Comparison of ENCODE assay signal across 8 cellular contexts in the genomic region with DNA sequence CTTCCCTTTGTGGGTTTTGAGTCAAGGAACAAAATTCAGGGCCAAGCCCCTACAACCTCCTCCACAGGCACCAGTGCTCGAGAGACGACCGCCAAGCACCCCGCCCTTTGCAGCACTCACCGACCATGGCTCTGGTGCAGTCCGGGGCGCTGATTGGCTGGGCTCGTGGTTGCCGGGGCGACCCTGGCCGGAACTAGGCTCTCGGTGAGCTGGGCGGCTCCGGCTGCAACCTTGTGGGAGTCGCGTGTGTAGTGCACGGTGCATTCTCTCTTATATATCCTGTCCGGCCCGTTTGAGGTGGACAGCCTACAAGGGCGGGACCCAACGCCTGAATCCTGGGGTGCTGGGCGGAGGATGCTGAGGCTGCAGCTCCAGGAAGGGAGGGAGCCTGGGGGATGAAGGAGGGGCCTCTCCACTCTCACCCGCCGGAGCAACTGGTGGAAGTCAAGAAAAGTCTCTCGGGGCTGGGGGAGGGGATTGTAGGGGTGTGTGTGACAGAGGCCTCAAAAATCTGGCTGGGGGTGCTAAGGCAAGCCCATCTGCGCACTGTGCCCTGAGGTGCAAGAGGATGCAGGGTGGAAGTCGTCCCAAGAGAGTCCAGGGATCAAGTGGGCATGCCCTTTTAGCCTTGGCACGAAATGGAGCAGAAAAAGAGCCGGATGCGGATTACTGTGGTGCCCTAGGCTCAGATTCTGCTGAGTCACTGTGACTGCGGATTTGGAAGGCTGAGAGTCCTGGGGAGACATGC. TPM values are rescaled to one million over a fixed set of nuclear protein-coding genes. Genes with fewer than 3 reads are reported as not detected.
DNase-seq lines count a peak whose midpoint lies in the region; ATAC-seq, FAIRE-seq and TF ChIP-seq lines count a peak whose summit lies in the region.

Gene NQO1 (minus strand): TSS at position 248 of the 748 bp plus-strand sequence. CDS start 121 bp downstream, at position 127.

- H3K4me1 ChIP-seq in HepG2 (ENCODE audit: insufficient read depth, low read length) = peaks cover 71% of the 10 kb centered on the region

- TF ChIP-seq CTCF in HepG2 (CRISPR knock-in tag; IDR thresholded peaks at IDR 0.05) = no peak

- no peak for TF ChIP-seq RAD21 in HepG2 (CRISPR knock-in tag; IDR thresholded peaks at IDR 0.05)

- no TSS peak for BruUV-seq in HepG2 (replicated peaks; lab: Mats Ljungman, UMichigan)

- DNase-seq in AML-193 (lab: John Stamatoyannopoulos, UW) (peak; percentile 79 to 87), NCI-H524 (lab: John Stamatoyannopoulos, UW) (peak; percentile 93 to 94), dermis blood vessel endothelial cell (peak; percentile 97), HepG2 (ENCODE audit: low spot score) (peak; percentile 96)
- peak; percentile 75 to 83 for DNase-seq in activated CD4-positive, alpha-beta T cell treated with anti-CD3 and anti-CD28 coated beads, Interleukin-2, amount 50 U/mL, for 24 hours (ENCODE audit: low read depth in 1 of 2, low spot score in 1 of 2)
- DNase-seq in stimulated activated CD4-positive, alpha-beta T cell treated with anti-CD3 and anti-CD28 coated beads, Interleukin-4, amount 100 ng/mL, for 1 hour = peak; percentile 88

- TF ChIP-seq EP300 in HepG2 (IDR thresholded peaks at IDR 0.05; ENCODE audit: low read depth in 2 of 2, low read length in 2 of 2) (peak; percentile 24 to 71; a peak in 2 of 4 replicates), HepG2 (CRISPR knock-in tag; IDR thresholded peaks at IDR 0.05; ENCODE audit: borderline replicate concordance) (peak; percentile 70; the same call in 1 of the 2 replicates)

- peak within 1 kb of the TSS; percentile 58 to 72 (median 72) for H3K4me3 ChIP-seq in HepG2 (replicated peaks in 1 of 3; ENCODE audit: insufficient read depth in 1 of 3, low read depth in 2 of 3, low read length in 3 of 3)

- H3K9me3 ChIP-seq in HepG2 (ENCODE audit: low read length) = no peaks in the 10 kb centered on the region

- H3K4me2 ChIP-seq in HepG2 (ENCODE audit: low read depth, low read length) = peak within 1 kb of the TSS; percentile 97

- CTCF ChIA-PET in HepG2 (lab: Yijun Ruan, JAX; ENCODE audit: low intra/inter-chr PET ratio, low total read pairs) = no interaction called here

- peak; percentile 54 for FAIRE-seq in HepG2 (lab: Jason Lieb, UNC)

- no peaks in the 10 kb centered on the region for H3K27me3 ChIP-seq in HepG2 (ENCODE audit: control insufficient read depth in 1 of 2, insufficient read depth in 2 of 2, low read length in 2 of 2)

- TF ChIP-seq POLR2A in HepG2 (IDR thresholded peaks at IDR 0.05; ENCODE audit: insufficient read depth in 1 of 2, low read depth in 2 of 2, low read length in 2 of 2) = peak; percentile 98 to 99

- 41% methylated on average over 30 of the region's 31 CpGs for WGBS in HepG2 (ENCODE audit: low lambda C conversion rate)

- in situ Hi-C loops in HepG2 (cut with HindIII; ENCODE audit: extremely low pct_ligation_motif_present, low pct_unique_long_range_greater_than_20kb) = no loop called here

- H3K79me2 ChIP-seq in HepG2 (ENCODE audit: insufficient read depth, low read length) = peaks cover 54% of the 10 kb centered on the region

- H3K9ac ChIP-seq in HepG2 (ENCODE audit: insufficient read depth, low read depth, low read length) = peak within 1 kb of the TSS; percentile 83

- H4K20me1 ChIP-seq in HepG2 (ENCODE audit: insufficient read depth, low read length) = no peaks in the 10 kb centered on the region

- H3K27ac ChIP-seq in HepG2 (ENCODE audit: extremely low read length, insufficient read depth, low read length) = peak within 1 kb of the TSS; percentile 87

- H3K36me3 ChIP-seq in HepG2 (replicated peaks in 1 of 2; ENCODE audit: control insufficient read depth in 1 of 2, insufficient read depth in 2 of 2, low read length in 2 of 2) = peaks cover 0 to 1% of the 10 kb centered on the region in 2 experiments; a peak in 2 of 5 replicates

- intact Hi-C loops in HepG2 (cut with micrococcal nuclease; ENCODE audit: unreplicated experiment) = loop anchor here (1.0 kb wide), 1 partner anchor 28 kb away; the partner anchor contains the start of gene NOB1

- POLR2A ChIA-PET in HepG2 (lab: Yijun Ruan, JAX) = interaction anchor here (0.6 to 10.0 kb wide), 15 partner anchors 9 to 395 kb away, joined by 3 to 211 read pairs (median 4); partner anchors contain the start of genes NOB1 and WWP2

- ATAC-seq in GM19035 (IDR thresholded peaks at IDR 0.05; ENCODE audit: unreplicated experiment) (peak; percentile 99), HG03378 (IDR thresholded peaks at IDR 0.05; ENCODE audit: unreplicated experiment) (peak; percentile 89), HepG2 (peak; percentile 89)

- no peak within 1 kb of the TSS for H2AFZ ChIP-seq in HepG2 (ENCODE audit: low read length)

TF ChIP-seq in HepG2, 621 proteins besides CTCF, POLR2A, EP300 and RAD21 (continues in another document):
- TF ChIP-seq HOXA3 (CRISPR knock-in tag; IDR thresholded peaks at IDR 0.05) = peak; percentile 43; the same call in 1 of the 2 replicates
- TF ChIP-seq ZC3H13 (CRISPR knock-in tag; IDR thresholded peaks at IDR 0.05) = peak; percentile 65
- TF ChIP-seq ZNF431 (CRISPR knock-in tag; IDR thresholded peaks at IDR 0.05; ENCODE audit: borderline replicate concordance, low read depth) = peak; percentile 76
- TF ChIP-seq ZNF598 (CRISPR knock-in tag; IDR thresholded peaks at IDR 0.05; ENCODE audit: borderline replicate concordance) = peak; percentile 63; the same call in 1 of the 2 replicates
- TF ChIP-seq ZNF781 (CRISPR knock-in tag; IDR thresholded peaks at IDR 0.05; ENCODE audit: borderline replicate concordance, not compliant biosample characterization) = peak; percentile 37
- TF ChIP-seq NR1H2 (CRISPR knock-in tag; IDR thresholded peaks at IDR 0.05; ENCODE audit: borderline replicate concordance, low read depth) = no peak
- no peak for TF ChIP-seq SETDB1 (CRISPR knock-in tag; IDR thresholded peaks at IDR 0.05; ENCODE audit: borderline replicate concordance)
- TF ChIP-seq, protein P1, sequence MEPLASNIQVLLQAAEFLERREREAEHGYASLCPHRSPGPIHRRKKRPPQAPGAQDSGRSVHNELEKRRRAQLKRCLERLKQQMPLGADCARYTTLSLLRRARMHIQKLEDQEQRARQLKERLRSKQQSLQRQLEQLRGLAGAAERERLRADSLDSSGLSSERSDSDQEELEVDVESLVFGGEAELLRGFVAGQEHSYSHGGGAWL (CRISPR knock-in tag; IDR thresholded peaks at IDR 0.05) = peak; percentile 71; the same call in 1 of the 2 replicates
- 0 out of 2 replicates have a peak, but pooled peaks have one; percentile 17 for TF ChIP-seq ZNF737 (CRISPR knock-in tag; IDR thresholded peaks at IDR 0.05; ENCODE audit: borderline replicate concordance)

RNA-seq across cellular contexts. Expression of gene NQO1, which starts in this region (rescaled TPM):
- total RNA-seq in dermis blood vessel endothelial cell (427 and 456 TPM in 2 replicates), HepG2 (2016; rRNA removed; fragmentation: Illumina TruSeq; extraction: Trizol) (1,060 and 1,621 TPM in 2 replicates)
- 149 and 161 TPM in 2 replicates for total RNA-seq in HepG2 (2016; cell fraction: cytosol; rRNA removed; fragmentation: Illumina TruSeq; extraction: Trizol; ENCODE audit: low read depth)
- 1,077 and 1,733 TPM in 2 replicates for total RNA-seq in HepG2 (2016; cell fraction: insoluble cytoplasmic fraction; rRNA removed; fragmentation: Illumina TruSeq; extraction: Trizol)
- total RNA-seq in HepG2 (2016; cell fraction: membrane; rRNA removed; fragmentation: Illumina TruSeq; extraction: Trizol) = 191 and 197 TPM in 2 replicates
- total RNA-seq in HepG2 (2016; cell fraction: nucleus; rRNA removed; fragmentation: Illumina TruSeq; extraction: Trizol) = 379 and 382 TPM in 2 replicates
- polyA plus RNA-seq in HepG2 (2011; rRNA removed) = 304 and 464 TPM in 2 replicates
- 354 and 445 TPM in 2 replicates for polyA plus RNA-seq in HepG2 (2011; cell fraction: cytosol; rRNA removed)
- 76.3 and 83.7 TPM in 2 replicates for polyA plus RNA-seq in HepG2 (2011; cell fraction: nucleus; rRNA removed)
- 328 and 393 TPM in 2 replicates for polyA plus RNA-seq in HepG2 (2012)
- 156 and 179 TPM in 2 replicates for polyA plus RNA-seq in HepG2 (2016; cell fraction: cytosol; fragmentation: Illumina TruSeq; extraction: Trizol; ENCODE audit: low read depth)
- polyA plus RNA-seq in HepG2 (2016; cell fraction: insoluble cytoplasmic fraction; fragmentation: Illumina TruSeq; extraction: Trizol; ENCODE audit: low read depth) = 1,625 and 1,852 TPM in 2 replicates
- polyA plus RNA-seq in HepG2 (2016; cell fraction: membrane; fragmentation: Illumina TruSeq; extraction: Trizol; ENCODE audit: low read depth) = 151 and 153 TPM in 2 replicates
- 546 and 575 TPM in 2 replicates for polyA plus RNA-seq in HepG2 (2016; cell fraction: nucleus; fragmentation: Illumina TruSeq; extraction: Trizol; ENCODE audit: insufficient read depth, low read depth)
- 222 and 280 TPM in 2 replicates for polyA minus RNA-seq in HepG2 (2011; rRNA and poly(A)+ RNA removed; ENCODE audit: low replicate concordance)
- polyA minus RNA-seq in HepG2 (2011; cell fraction: cytosol; rRNA and poly(A)+ RNA removed) = 119 and 160 TPM in 2 replicates
- 42.0 and 49.5 TPM in 2 replicates for polyA minus RNA-seq in HepG2 (2011; cell fraction: nucleus; rRNA and poly(A)+ RNA removed)

Comparison
In these comparisons a context has a peak if more than half of its experiments do, and no peak if none do; other contexts are left out.
1. Peak in every context shown above with its lines: DNase-seq, ATAC-seq, H3K4me3 ChIP-seq and H3K27ac ChIP-seq.